In genomic region chr7:37096341-37096740, GRCh38 we compare ENCODE assay signal across 25 cellular contexts.
"Had no signal": no experiment of that assay in that cellular context is flagged by ENCODE, and none has a peak within 500 bp of the region (broad histone marks: within the 10 kb centered on the region; RNA-seq: fewer than 3 reads in every experiment).

No MANE protein-coding gene starts in this region.

- H3K9me3 ChIP-seq: colonic mucosa, gastroesophageal sphincter, heart right ventricle, left ventricle myocardium inferior, lower lobe of right lung, right atrium auricular region, sigmoid colon, stomach, thyroid gland had no signal

- FAIRE-seq: islet of Langerhans had no signal

- H3K9ac ChIP-seq: parathyroid adenoma had no signal

- H3K4me3 ChIP-seq: colonic mucosa, gastroesophageal sphincter, heart right ventricle, left ventricle myocardium inferior, lower lobe of right lung, right atrium auricular region, sigmoid colon, stomach, thyroid gland had no signal

- H3K27ac ChIP-seq: colonic mucosa, gastroesophageal sphincter, heart right ventricle, left ventricle myocardium inferior, lower lobe of right lung, parathyroid adenoma, right atrium auricular region, sigmoid colon, stomach, thyroid gland had no signal

- H3K79me2 ChIP-seq: parathyroid adenoma had no signal

- H2AFZ ChIP-seq: parathyroid adenoma had no signal

- H3K4me1 ChIP-seq: colonic mucosa, lower lobe of right lung, parathyroid adenoma, sigmoid colon, thyroid gland had no signal

- H3K27me3 ChIP-seq: colonic mucosa, gastroesophageal sphincter, heart right ventricle, right atrium auricular region, sigmoid colon, stomach, thyroid gland had no signal

- H3K36me3 ChIP-seq: colonic mucosa, sigmoid colon had no signal

- DNase-seq: colonic mucosa; effector CD8-positive, alpha-beta T cell; endodermal cell; erythroblast; foreskin fibroblast; glutamatergic neuron; heart right ventricle; hippocampal formation; kidney glomerular epithelial cell; left colon; left ventricle myocardium inferior; lower lobe of right lung; natural killer cell; sigmoid colon; stimulated activated CD4-positive, alpha-beta T cell treated with anti-CD3 and anti-CD28 coated beads, Interleukin-2, amount 100 ng/mL, for 24 hours; stimulated activated CD4-positive, alpha-beta T cell treated with anti-CD3 and anti-CD28 coated beads, Interleukin-4, amount 100 ng/mL, for 24 hours; stimulated activated naive CD4-positive, alpha-beta T cell treated with Interleukin-2 at 50 U/mL for 16 hours; stomach; thyroid gland; trophoblast cell had no signal

- ATAC-seq: gastroesophageal sphincter; heart right ventricle; left colon; lower lobe of right lung; natural killer cell; stimulated activated effector memory CD8-positive, alpha-beta T cell treated with anti-CD3 and anti-CD28 coated beads, Interleukin-12 subunit alpha, Interleukin-12 subunit beta, amount 100 ng/mL, for 72 hours had no signal
